Comparison of ENCODE assay signal across 8 cellular contexts in the genomic region with DNA sequence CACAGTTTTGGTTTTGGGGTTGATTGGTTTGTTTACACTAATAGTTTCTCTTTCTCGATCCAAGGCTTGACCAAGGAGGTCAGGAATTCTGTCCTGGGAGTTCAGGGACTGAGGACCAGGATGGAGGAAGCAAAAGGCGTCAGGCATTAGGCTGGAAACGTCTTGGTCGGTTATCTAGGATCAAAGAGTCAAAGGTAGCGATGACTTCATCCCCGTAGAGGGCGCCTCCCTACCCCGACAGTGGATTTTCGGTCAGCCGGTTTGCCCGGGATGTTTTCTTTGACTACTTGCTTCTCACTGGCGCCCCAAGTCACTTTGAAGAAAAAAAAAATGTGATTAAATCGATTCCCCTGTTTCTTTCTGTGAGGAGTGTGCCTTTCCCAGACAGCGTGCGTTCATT. TPM values are rescaled to one million over a fixed set of nuclear protein-coding genes. Genes with fewer than 3 reads are reported as not detected.
DNase-seq lines count a peak whose midpoint lies in the region; ATAC-seq and TF ChIP-seq lines count a peak whose summit lies in the region.

No MANE protein-coding gene starts in this region.

- H3K27me3 Mint-ChIP-seq in activated naive CD8-positive, alpha-beta T cell treated with anti-CD3 and anti-CD28 coated beads, Interleukin-2, amount 10 ng/mL, durations not matched to agents 7 days and 5 days: peaks cover 68% of the 10 kb centered on the region

- H3K4me1 Mint-ChIP-seq in activated naive CD8-positive, alpha-beta T cell treated with anti-CD3 and anti-CD28 coated beads, Interleukin-2, amount 10 ng/mL, durations not matched to agents 7 days and 5 days: peaks cover 19% of the 10 kb centered on the region

- H3K9me3 ChIP-seq in lower lobe of right lung (no peaks in the 10 kb centered on the region), BE2C (no peaks in the 10 kb centered on the region)

- H3K4me1 ChIP-seq in lower lobe of right lung (peaks cover 20% of the 10 kb centered on the region), BE2C (no peaks in the 10 kb centered on the region)

- H3K4me3 ChIP-seq in lower lobe of right lung: peak overlapping the region; percentile 64
- no peak overlapping the region for H3K4me3 ChIP-seq in BE2C (ENCODE audit: low read depth, low read length)

- H3K36me3 ChIP-seq in lower lobe of right lung (no peaks in the 10 kb centered on the region), BE2C (no peaks in the 10 kb centered on the region)

- no peaks in the 10 kb centered on the region for H3K36me3 Mint-ChIP-seq in activated naive CD8-positive, alpha-beta T cell treated with anti-CD3 and anti-CD28 coated beads, Interleukin-2, amount 10 ng/mL, durations not matched to agents 7 days and 5 days

- POLR2A ChIA-PET in activated naive CD8-positive, alpha-beta T cell treated with anti-CD3 and anti-CD28 coated beads, Interleukin-2, amount 10 ng/mL, durations not matched to agents 7 days and 5 days (lab: Charles Lee): no interaction called here

- DNase-seq in CD1c-positive myeloid dendritic cell (ENCODE audit: extremely low spot score) (peak; percentile 3), HPDE6-E6E7 (ENCODE audit: extremely low spot score) (peak; percentile 62), lower lobe of right lung (peak; percentile 49), BE2C (no peak), 8988T (no peak), dermis blood vessel endothelial cell (no peak)
- no peak for DNase-seq in activated naive CD8-positive, alpha-beta T cell treated with anti-CD3 and anti-CD28 coated beads, Interleukin-2, amount 10 ng/mL, durations not matched to agents 7 days and 5 days

- intact Hi-C loops in lower lobe of right lung (cut with DNase I): no loop called here

- no peak overlapping the region for H3K27ac Mint-ChIP-seq in activated naive CD8-positive, alpha-beta T cell treated with anti-CD3 and anti-CD28 coated beads, Interleukin-2, amount 10 ng/mL, durations not matched to agents 7 days and 5 days

- H3K9me3 Mint-ChIP-seq in activated naive CD8-positive, alpha-beta T cell treated with anti-CD3 and anti-CD28 coated beads, Interleukin-2, amount 10 ng/mL, durations not matched to agents 7 days and 5 days: no peaks in the 10 kb centered on the region

- peak overlapping the region; percentile 77 for H3K27ac ChIP-seq in lower lobe of right lung

- no peak for TF ChIP-seq CTCF in lower lobe of right lung (IDR thresholded peaks at IDR 0.05)
- TF ChIP-seq CTCF in BE2C (IDR thresholded peaks at IDR 0.05; ENCODE audit: low read depth, low read length): no peak

- H3K27me3 ChIP-seq in lower lobe of right lung (ENCODE audit: low read depth) (peaks cover 40% of the 10 kb centered on the region), BE2C (peaks cover 53% of the 10 kb centered on the region)

- peak overlapping the region; percentile 75 for H3K4me3 Mint-ChIP-seq in activated naive CD8-positive, alpha-beta T cell treated with anti-CD3 and anti-CD28 coated beads, Interleukin-2, amount 10 ng/mL, durations not matched to agents 7 days and 5 days

- ATAC-seq in activated naive CD8-positive, alpha-beta T cell treated with anti-CD3 and anti-CD28 coated beads, Interleukin-2, amount 10 ng/mL, durations not matched to agents 7 days and 5 days (ENCODE audit: low read depth): no peak
- ATAC-seq in lower lobe of right lung: peak in 1 of 2 donors; percentile 30
- no peak for ATAC-seq in GM19328 (IDR thresholded peaks at IDR 0.05; ENCODE audit: unreplicated experiment)

RNA-seq across cellular contexts. Expression of gene FHDC1, which starts 1.0 kb away (rescaled TPM):
- total RNA-seq in activated naive CD8-positive, alpha-beta T cell treated with anti-CD3 and anti-CD28 coated beads, Interleukin-2, amount 10 ng/mL, durations not matched to agents 7 days and 5 days: under 1 TPM; 0.22 to 0.26 TPM
- total RNA-seq in lower lobe of right lung: 21.9 TPM
- polyA plus RNA-seq in BE2C (2012; ENCODE audit: insufficient read depth, insufficient read length, low read depth): 0.22 TPM
- 0.42 and 0.68 TPM in 2 replicates for total RNA-seq in dermis blood vessel endothelial cell

Comparison
In these comparisons a context has a peak if more than half of its experiments do, and no peak if none do; other contexts are left out.
1. DNase-seq: peak in CD1c-positive myeloid dendritic cell (single experiment), HPDE6-E6E7 (single experiment) and lower lobe of right lung (single experiment); none in activated naive CD8-positive, alpha-beta T cell treated with anti-CD3 and anti-CD28 coated beads, Interleukin-2, amount 10 ng/mL, durations not matched to agents 7 days and 5 days (single experiment), BE2C (single experiment), 8988T (single experiment) and dermis blood vessel endothelial cell (single experiment).
2. RNA of gene FHDC1, which starts 1.0 kb away (total RNA-seq): 21.9 TPM in lower lobe of right lung (single experiment); 0.42 to 0.68 TPM in dermis blood vessel endothelial cell and 0.22 to 0.26 TPM in activated naive CD8-positive, alpha-beta T cell treated with anti-CD3 and anti-CD28 coated beads, Interleukin-2, amount 10 ng/mL, durations not matched to agents 7 days and 5 days; every median in the first group is over 10 times any median in the second.